In the genomic region with DNA sequence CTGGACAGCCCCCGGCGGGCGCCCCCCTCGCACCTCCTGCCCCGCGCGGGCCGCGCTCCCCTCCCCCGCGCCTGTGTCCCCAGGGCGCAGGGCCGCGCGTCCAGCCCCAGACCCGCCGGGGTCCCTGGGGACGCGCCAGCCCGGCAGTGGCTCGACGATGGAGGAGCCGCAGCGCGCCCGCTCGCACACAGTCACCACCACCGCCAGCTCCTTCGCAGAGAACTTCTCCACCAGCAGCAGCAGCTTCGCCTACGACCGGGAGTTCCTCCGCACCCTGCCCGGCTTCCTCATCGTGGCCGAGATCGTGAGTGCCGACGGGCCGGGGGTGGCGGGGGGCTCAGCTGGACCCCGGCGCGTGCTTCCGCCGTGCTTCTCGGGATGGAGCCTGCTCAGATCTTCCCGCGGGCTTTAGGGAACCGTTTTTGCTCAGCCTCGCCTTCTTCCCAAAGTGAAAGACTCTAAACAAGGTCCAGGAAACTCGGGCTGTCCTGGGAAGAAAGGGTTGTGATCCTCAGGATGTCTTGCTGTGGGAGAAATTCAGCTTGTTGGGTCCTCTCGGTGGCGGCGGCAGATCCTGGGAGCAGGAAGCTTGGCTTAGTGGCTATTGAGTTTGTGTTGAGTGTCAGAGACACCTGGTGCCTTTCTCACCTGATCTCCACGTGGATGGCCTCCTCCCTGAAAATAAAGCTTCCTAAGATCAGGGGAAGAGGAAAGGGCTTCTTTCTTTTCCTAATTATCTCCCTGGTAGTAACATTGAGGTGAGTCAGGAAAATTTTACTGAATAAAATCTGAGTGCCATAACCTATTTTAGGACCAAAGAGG, we compare ENCODE assay signal across 1 cellular context.
TF ChIP-seq lines count a peak whose summit lies in the region.

No MANE protein-coding gene starts in this region.

TF ChIP-seq in HepG2, 621 proteins besides CTCF, POLR2A, EP300 and RAD21 (continued from another document and continues in another):
- TF ChIP-seq, protein P1, sequence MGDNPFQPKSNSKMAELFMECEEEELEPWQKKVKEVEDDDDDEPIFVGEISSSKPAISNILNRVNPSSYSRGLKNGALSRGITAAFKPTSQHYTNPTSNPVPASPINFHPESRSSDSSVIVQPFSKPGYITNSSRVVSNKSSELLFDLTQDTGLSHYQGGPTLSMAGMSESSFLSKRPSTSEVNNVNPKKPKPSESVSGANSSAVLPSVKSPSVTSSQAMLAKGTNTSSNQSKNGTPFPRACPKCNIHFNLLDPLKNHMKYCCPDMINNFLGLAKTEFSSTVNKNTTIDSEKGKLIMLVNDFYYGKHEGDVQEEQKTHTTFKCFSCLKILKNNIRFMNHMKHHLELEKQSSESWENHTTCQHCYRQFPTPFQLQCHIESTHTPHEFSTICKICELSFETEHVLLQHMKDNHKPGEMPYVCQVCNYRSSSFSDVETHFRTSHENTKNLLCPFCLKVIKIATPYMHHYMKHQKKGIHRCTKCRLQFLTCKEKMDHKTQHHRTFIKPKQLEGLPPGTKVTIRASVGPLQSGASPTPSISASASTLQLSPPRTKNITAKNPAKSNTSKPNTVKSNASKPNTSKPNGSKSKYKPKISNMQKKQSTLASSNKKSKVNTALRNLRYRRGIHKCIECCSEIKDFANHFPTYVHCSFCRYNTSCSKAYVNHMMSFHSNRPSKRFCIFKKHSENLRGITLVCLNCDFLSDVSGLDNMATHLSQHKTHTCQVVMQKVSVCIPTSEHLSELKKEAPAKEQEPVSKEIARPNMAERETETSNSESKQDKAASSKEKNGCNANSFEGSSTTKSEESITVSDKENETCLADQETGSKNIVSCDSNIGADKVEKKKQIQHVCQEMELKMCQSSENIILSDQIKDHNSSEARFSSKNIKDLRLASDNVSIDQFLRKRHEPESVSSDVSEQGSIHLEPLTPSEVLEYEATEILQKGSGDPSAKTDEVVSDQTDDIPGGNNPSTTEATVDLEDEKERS (CRISPR knock-in tag; IDR thresholded peaks at IDR 0.05): no peak
- TF ChIP-seq ZNF282 (IDR thresholded peaks at IDR 0.05; ENCODE audit: partially characterized antibody) (no peak), MIXL1 (CRISPR knock-in tag; IDR thresholded peaks at IDR 0.05) (no peak), JUNB (CRISPR knock-in tag; IDR thresholded peaks at IDR 0.05; ENCODE audit: borderline replicate concordance) (no peak), KLF13 (CRISPR knock-in tag; IDR thresholded peaks at IDR 0.05) (no peak), ZNF329 (CRISPR knock-in tag; IDR thresholded peaks at IDR 0.05; ENCODE audit: low read depth) (0 out of 2 replicates have a peak, but pooled peaks have one; percentile 67), ZNF431 (CRISPR knock-in tag; IDR thresholded peaks at IDR 0.05; ENCODE audit: borderline replicate concordance, low read depth) (peak; percentile 23; the same call in 1 of the 2 replicates), NR2F2 (IDR thresholded peaks at IDR 0.05; ENCODE audit: borderline replicate concordance, low read depth) (no peak), PPARG (CRISPR knock-in tag; conservative IDR thresholded peaks at IDR 0.05) (no peak), SOX6 (IDR thresholded peaks at IDR 0.05) (no peak), SOX6 (CRISPR knock-in tag; IDR thresholded peaks at IDR 0.05) (no peak; the same call in 1 of the 2 replicates), ZNF580 (CRISPR knock-in tag; IDR thresholded peaks at IDR 0.05; ENCODE audit: borderline replicate concordance, low read depth) (no peak), ATF5 (CRISPR knock-in tag; IDR thresholded peaks at IDR 0.05; ENCODE audit: low read depth) (no peak), RBM39 (IDR thresholded peaks at IDR 0.05; ENCODE audit: low read depth, low read length, poor library complexity, severe bottlenecking) (no peak), MXD4 (CRISPR knock-in tag; IDR thresholded peaks at IDR 0.05) (peak; percentile 66; the same call in 1 of the 2 replicates), NR2F6 (IDR thresholded peaks at IDR 0.05) (no peak), NR2F6 (CRISPR knock-in tag; IDR thresholded peaks at IDR 0.05) (no peak), KLF6 (CRISPR knock-in tag; IDR thresholded peaks at IDR 0.05) (no peak), BCL6 (CRISPR knock-in tag; IDR thresholded peaks at IDR 0.05) (no peak), ELF1 (CRISPR knock-in tag; IDR thresholded peaks at IDR 0.05) (no peak), ZBTB40 (IDR thresholded peaks at IDR 0.05) (no peak), ZBTB40 (CRISPR knock-in tag; IDR thresholded peaks at IDR 0.05) (no peak), ETV6 (CRISPR knock-in tag; conservative IDR thresholded peaks at IDR 0.05) (no peak), ZNF484 (CRISPR knock-in tag; IDR thresholded peaks at IDR 0.05; ENCODE audit: borderline replicate concordance, low read depth) (no peak), ZNF432 (CRISPR knock-in tag; IDR thresholded peaks at IDR 0.05; ENCODE audit: borderline replicate concordance) (no peak), AGO2 (optimal IDR thresholded peaks at IDR 0.05; ENCODE audit: low read depth, low read length) (no peak), TEF (CRISPR knock-in tag; IDR thresholded peaks at IDR 0.05) (no peak), EED (CRISPR knock-in tag; IDR thresholded peaks at IDR 0.05) (no peak), ZNF33B (CRISPR knock-in tag; IDR thresholded peaks at IDR 0.05) (no peak), ZNF547 (CRISPR knock-in tag; IDR thresholded peaks at IDR 0.05) (no peak; the same call in 1 of the 2 replicates), KAT2B (IDR thresholded peaks at IDR 0.05; ENCODE audit: borderline replicate concordance, low read depth, low read length) (no peak), RORA (CRISPR knock-in tag; IDR thresholded peaks at IDR 0.05) (no peak), ZNF709 (CRISPR knock-in tag; IDR thresholded peaks at IDR 0.05) (no peak), ZUFSP (CRISPR knock-in tag; IDR thresholded peaks at IDR 0.05; ENCODE audit: borderline replicate concordance) (no peak), ZNF670 (CRISPR knock-in tag; IDR thresholded peaks at IDR 0.05; ENCODE audit: borderline replicate concordance) (0 out of 2 replicates have a peak, but pooled peaks have one; percentile 17), ZFP90 (CRISPR knock-in tag; IDR thresholded peaks at IDR 0.05; ENCODE audit: borderline replicate concordance) (0 out of 2 replicates have a peak, but pooled peaks have one; percentile 39), PREB (CRISPR knock-in tag; IDR thresholded peaks at IDR 0.05) (no peak), ZMYM4 (CRISPR knock-in tag; IDR thresholded peaks at IDR 0.05) (no peak), TMF1 (CRISPR knock-in tag; IDR thresholded peaks at IDR 0.05; ENCODE audit: low read depth) (no peak), ZNF75D (CRISPR knock-in tag; IDR thresholded peaks at IDR 0.05; ENCODE audit: borderline replicate concordance) (no peak), ZMAT3 (CRISPR knock-in tag; conservative IDR thresholded peaks at IDR 0.05) (no peak), CENPX (CRISPR knock-in tag; IDR thresholded peaks at IDR 0.05) (no peak), GFI1 (CRISPR knock-in tag; IDR thresholded peaks at IDR 0.05; ENCODE audit: borderline replicate concordance) (0 out of 2 replicates have a peak, but pooled peaks have one; percentile 25)
- TF ChIP-seq, protein P2, sequence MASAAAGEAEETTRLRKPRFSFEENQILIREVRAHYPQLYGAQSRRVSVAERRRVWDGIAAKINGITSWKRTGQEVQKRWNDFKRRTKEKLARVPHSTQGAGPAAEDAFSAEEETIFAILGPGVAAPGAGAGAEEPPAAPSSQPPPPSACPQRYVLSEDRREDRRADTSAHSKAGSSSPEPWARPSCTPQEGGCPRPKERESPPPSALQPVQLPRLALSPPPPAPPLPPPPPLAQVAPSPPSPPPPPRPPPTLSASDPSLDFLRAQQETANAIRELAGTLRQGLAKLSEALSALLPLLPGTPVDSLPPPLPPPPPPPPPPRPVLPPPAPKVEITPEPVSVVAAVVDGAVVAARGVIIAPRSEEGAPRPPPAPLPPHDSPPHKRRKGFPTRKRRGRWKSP (CRISPR knock-in tag; IDR thresholded peaks at IDR 0.05): no peak
- TF ChIP-seq, protein P3, sequence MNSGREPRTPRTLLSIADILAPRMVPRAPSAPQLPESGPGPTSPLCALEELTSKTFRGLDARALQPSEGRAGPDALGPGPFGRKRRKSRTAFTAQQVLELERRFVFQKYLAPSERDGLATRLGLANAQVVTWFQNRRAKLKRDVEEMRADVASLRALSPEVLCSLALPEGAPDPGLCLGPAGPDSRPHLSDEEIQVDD (CRISPR knock-in tag; IDR thresholded peaks at IDR 0.05; ENCODE audit: borderline replicate concordance): no peak
